1 cellular context compared by ENCODE assay signal in the genomic region with DNA sequence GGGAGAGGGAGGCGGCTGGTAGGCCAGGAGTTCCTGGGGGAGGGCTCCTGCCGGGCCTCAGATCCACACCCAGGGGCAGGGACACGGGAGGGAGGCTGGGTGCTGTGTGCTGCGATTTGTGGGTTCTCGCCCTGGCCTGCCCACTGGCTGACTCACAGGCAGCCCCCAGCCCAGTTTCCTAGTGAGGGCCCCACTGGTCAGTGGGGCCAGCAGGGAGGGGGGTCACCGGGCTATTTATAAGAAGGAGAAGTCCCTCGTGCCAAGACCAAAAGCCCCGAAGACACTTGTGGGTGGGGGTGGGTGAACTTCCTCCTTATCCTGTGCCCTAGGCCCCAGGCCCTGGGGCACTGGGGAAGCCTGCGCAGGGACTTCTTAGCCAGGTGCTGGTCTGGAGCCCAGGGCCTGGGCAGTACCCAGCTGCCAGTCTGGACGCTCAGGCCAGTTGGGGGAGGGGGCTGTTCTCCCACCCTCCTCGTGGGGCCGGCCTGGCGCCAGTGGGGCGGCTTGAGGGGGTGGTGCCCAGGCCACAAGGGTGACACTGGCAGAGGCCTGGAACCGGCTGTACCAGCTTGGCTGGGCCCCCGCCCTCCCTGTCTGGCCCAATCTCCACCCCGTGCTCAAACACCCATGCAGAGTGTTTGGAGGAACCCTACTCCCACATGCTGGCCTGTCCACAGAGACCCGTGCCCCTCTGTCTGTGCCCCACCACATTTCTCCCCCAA.
TF ChIP-seq lines count a peak whose summit lies in the region.

No MANE protein-coding gene starts in this region.

TF ChIP-seq in K562, 482 proteins besides CTCF, POLR2A, EP300 and RAD21:
- TF ChIP-seq, protein P1, sequence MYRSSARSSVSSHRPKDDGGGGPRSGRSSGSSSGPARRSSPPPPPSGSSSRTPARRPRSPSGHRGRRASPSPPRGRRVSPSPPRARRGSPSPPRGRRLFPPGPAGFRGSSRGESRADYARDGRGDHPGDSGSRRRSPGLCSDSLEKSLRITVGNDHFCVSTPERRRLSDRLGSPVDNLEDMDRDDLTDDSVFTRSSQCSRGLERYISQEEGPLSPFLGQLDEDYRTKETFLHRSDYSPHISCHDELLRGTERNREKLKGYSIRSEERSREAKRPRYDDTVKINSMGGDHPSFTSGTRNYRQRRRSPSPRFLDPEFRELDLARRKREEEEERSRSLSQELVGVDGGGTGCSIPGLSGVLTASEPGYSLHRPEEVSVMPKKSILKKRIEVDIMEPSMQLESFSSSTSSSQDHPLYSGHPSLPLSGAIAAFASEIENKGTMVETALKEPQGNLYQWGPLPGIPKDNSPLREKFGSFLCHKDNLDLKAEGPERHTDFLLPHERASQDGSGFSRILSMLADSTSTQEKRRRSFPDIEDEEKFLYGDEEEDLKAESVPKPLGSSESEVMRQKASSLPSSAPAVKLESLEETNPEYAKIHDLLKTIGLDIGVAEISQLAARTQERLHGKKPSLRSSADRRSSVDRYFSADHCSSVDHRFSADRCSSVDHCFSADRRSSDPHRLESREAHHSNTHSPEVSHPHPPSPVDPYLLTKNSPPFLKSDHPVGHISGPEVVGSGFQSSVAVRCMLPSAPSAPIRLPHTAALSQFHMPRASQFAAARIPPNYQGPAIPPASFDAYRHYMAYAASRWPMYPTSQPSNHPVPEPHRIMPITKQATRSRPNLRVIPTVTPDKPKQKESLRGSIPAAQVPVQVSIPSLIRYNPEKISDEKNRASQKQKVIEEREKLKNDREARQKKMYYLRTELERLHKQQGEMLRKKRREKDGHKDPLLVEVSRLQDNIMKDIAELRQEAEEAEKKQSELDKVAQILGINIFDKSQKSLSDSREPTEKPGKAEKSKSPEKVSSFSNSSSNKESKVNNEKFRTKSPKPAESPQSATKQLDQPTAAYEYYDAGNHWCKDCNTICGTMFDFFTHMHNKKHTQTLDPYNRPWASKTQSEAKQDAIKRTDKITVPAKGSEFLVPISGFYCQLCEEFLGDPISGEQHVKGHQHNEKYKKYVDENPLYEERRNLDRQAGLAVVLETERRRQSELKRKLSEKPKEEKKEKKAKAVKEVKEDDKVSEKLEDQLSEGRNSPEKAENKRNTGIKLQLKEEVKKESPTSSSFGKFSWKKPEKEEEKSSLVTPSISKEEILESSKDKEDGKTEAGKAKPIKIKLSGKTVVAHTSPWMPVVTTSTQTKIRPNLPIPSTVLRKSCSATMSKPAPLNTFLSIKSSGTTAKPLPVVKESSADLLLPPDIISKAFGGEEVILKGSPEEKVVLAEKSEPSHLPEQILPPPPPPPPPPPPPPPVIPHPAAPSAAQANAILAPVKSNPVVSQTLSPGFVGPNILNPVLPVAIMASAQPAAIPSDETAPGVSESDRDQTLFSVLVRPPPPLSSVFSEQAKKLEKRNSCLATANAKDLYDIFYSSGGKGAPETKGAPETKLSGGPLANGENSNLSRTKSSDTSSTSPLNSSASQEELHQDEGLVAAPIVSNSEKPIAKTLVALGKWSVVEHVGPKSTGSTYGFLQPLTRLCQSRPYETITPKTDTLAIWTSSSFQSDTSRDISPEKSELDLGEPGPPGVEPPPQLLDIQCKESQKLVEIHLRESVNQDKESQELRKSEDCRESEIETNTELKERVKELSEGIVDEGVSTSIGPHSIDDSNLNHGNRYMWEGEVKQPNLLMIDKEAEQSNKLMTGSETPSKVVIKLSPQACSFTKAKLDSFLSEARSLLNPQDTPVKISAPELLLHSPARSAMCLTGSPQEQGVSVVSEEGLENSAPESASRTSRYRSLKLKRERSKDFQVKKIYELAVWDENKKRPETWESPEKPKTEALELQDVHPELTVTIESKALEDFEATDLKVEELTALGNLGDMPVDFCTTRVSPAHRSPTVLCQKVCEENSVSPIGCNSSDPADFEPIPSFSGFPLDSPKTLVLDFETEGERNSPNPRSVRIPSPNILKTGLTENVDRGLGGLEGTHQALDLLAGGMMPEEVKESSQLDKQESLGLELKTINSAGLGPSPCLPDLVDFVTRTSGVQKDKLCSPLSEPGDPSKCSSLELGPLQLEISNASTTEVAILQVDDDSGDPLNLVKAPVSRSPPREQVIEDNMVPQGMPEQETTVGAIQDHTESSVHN (IDR thresholded peaks at IDR 0.05; ENCODE audit: borderline replicate concordance in 1 of 2, low read depth in 1 of 2): no peak
- peak; percentile 43; the same call in 1 of the 2 replicates for TF ChIP-seq RBFOX2 (IDR thresholded peaks at IDR 0.05; ENCODE audit: low read depth, low read length)
- TF ChIP-seq NKRF (IDR thresholded peaks at IDR 0.05; ENCODE audit: borderline replicate concordance): no peak
- TF ChIP-seq, protein P2, sequence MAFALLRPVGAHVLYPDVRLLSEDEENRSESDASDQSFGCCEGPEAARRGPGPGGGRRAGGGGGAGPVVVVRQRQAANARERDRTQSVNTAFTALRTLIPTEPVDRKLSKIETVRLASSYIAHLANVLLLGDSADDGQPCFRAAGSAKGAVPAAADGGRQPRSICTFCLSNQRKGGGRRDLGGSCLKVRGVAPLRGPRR (CRISPR knock-in tag; IDR thresholded peaks at IDR 0.05): 0 out of 2 replicates have a peak, but pooled peaks have one; percentile 2
- TF ChIP-seq NR4A1 (CRISPR knock-in tag; IDR thresholded peaks at IDR 0.05): no peak
- TF ChIP-seq NR4A1 (tag; IDR thresholded peaks at IDR 0.05): 0 out of 2 replicates have a peak, but pooled peaks have one; percentile 26
- TF ChIP-seq U2AF2 (optimal IDR thresholded peaks at IDR 0.05; ENCODE audit: low read depth, low read length): no peak
- 0 out of 2 replicates have a peak, but pooled peaks have one; percentile 1 for TF ChIP-seq SPI1 (IDR thresholded peaks at IDR 0.05; ENCODE audit: borderline replicate concordance, low read depth, low read length)
- peak; percentile 37; the same call in 1 of the 2 replicates for TF ChIP-seq ZBTB7A (IDR thresholded peaks at IDR 0.05; ENCODE audit: borderline replicate concordance, control insufficient read depth, low read depth, low read length)
- 0 out of 2 replicates have a peak, but pooled peaks have one; percentile 16 for TF ChIP-seq FOXP4 (CRISPR knock-in tag; IDR thresholded peaks at IDR 0.05; ENCODE audit: borderline replicate concordance)
- no peak for TF ChIP-seq ZBTB9 (CRISPR knock-in tag; IDR thresholded peaks at IDR 0.05)
- TF ChIP-seq HDAC6 (IDR thresholded peaks at IDR 0.05; ENCODE audit: low read depth, low read length): no peak
- no peak for TF ChIP-seq TRIM25 (IDR thresholded peaks at IDR 0.05; ENCODE audit: borderline replicate concordance)
- TF ChIP-seq HMGN3 (IDR thresholded peaks at IDR 0.05; ENCODE audit: borderline replicate concordance, extremely low read depth, insufficient read length, low read depth, low read length): peak; percentile 8
- no peak for TF ChIP-seq NCOA1 (IDR thresholded peaks at IDR 0.05; ENCODE audit: low read depth)
- no peak for TF ChIP-seq ZNF23 (CRISPR knock-in tag; IDR thresholded peaks at IDR 0.05)
- no peak for TF ChIP-seq TCF7L2 (IDR thresholded peaks at IDR 0.05; ENCODE audit: low read depth, low read length)
- TF ChIP-seq POLR2G (IDR thresholded peaks at IDR 0.05; ENCODE audit: low read depth, low read length): peak; percentile 58; the same call in 1 of the 2 replicates
- no peak for TF ChIP-seq EHMT2 (IDR thresholded peaks at IDR 0.05)
- peak; percentile 23; the same call in 1 of the 2 replicates for TF ChIP-seq ZFX (CRISPR knock-in tag; IDR thresholded peaks at IDR 0.05)
